21 cellular contexts compared by ENCODE assay signal in the genomic region with DNA sequence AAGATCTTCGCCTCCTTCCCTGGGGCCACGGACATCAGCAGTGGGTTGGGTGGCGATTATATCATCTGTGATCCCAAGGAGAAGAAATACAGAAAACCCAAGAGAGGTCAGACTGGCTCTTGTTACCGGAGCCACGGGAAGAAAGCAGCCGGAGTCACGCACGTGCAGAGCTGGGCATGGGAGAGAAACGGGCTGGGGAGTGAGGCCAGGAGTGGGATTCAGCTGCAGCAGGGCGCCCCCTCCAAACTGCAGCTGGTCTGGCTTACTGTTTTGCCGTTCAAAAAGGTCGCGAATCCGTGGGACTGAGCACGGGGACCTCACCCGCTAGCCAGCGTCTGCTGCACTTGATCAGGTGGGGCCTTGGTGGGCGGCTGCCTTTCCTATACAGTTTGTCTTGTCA.
"Had no signal": no experiment of that assay in that cellular context is flagged by ENCODE, and none has a peak within 500 bp of the region (broad histone marks: within the 10 kb centered on the region; RNA-seq: fewer than 3 reads in every experiment).

No MANE protein-coding gene starts in this region.

- H3K4me1 Mint-ChIP-seq: immature natural killer cell, mesothelial cell of epicardium, natural killer cell had no signal

- H3K27ac ChIP-seq: esophagus squamous epithelium, gastroesophageal sphincter, left ventricle myocardium inferior, lower lobe of right lung, neutrophil, psoas muscle, spleen had no signal

- H3K4me3 ChIP-seq: esophagus squamous epithelium, gastroesophageal sphincter, left ventricle myocardium inferior, lower lobe of right lung, psoas muscle, spleen had no signal

- H3K4me1 ChIP-seq: esophagus squamous epithelium, gastroesophageal sphincter, lower lobe of right lung, psoas muscle had no signal

- H3K36me3 Mint-ChIP-seq: immature natural killer cell, memory B cell, natural killer cell had no signal

- H3K27ac Mint-ChIP-seq: immature natural killer cell, memory B cell, mesothelial cell of epicardium, natural killer cell had no signal

- H3K4me3 Mint-ChIP-seq: immature natural killer cell, memory B cell, mesothelial cell of epicardium, natural killer cell had no signal

- ATAC-seq: gastroesophageal sphincter, lower lobe of right lung, natural killer cell, sciatic nerve had no signal

- H3K9me3 ChIP-seq: esophagus squamous epithelium, gastroesophageal sphincter, left ventricle myocardium inferior, lower lobe of right lung, neutrophil, psoas muscle, spleen had no signal

- H3K9me3 Mint-ChIP-seq: immature natural killer cell, memory B cell, mesothelial cell of epicardium, natural killer cell had no signal

- H3K27me3 ChIP-seq: esophagus squamous epithelium, gastroesophageal sphincter had no signal

- DNase-seq: effector memory CD4-positive, alpha-beta T cell; esophagus squamous epithelium; foreskin fibroblast; glutamatergic neuron; immature natural killer cell; left ventricle myocardium inferior; lower lobe of right lung; natural killer cell; psoas muscle; retina; spleen; stimulated activated CD4-positive, alpha-beta T cell treated with anti-CD3 and anti-CD28 coated beads, Interleukin-15, amount 100 ng/mL, for 24 hours; stimulated activated CD4-positive, alpha-beta T cell treated with anti-CD3 and anti-CD28 coated beads, Interleukin-1b, Interleukin-23, amount 100 ng/mL, for 48 hours; stimulated activated CD4-positive, alpha-beta T cell treated with anti-CD3 and anti-CD28 coated beads, Interleukin-4, amount 100 ng/mL, for 4 hours; stimulated activated naive CD4-positive, alpha-beta T cell treated with Interleukin-2 at 50 U/mL for 16 hours; trophoblast cell had no signal

- H3K36me3 ChIP-seq: neutrophil had no signal
